Comparison of ENCODE assay signal across 1 cellular context in the genomic region with DNA sequence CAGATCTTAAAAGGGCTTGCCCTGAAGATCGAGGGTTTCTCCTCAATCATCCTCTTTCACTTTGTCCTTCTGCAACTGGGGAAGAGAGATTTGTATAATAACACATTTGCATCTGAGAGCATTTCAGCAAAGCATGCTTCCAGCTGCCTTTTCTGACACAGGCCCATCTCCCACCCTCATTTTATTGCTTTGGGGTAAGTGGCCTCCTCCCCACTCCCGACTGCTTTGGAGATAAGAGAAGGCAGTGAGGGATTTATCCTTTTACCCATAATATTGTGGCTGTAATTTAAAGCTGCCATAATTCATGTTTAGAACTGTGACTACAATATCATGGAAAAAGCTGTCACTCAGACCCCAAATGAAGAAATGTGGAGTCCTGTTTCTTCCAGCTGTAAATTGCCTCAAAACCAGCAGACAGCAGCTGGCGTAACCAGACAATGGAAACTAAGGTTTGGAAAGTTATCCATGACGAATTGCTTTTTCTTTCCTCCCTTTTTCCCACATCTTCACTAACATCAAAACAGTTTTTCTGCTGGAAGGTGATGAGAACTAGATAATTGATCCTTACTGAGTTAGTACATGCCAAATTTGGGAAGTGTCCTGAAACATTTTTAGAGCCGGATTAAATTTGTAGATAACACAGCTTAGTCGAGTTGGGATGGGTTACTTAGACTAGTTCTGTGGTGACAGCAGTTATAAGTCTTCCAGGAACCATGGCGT.
TF ChIP-seq lines count a peak whose summit lies in the region.

No MANE protein-coding gene starts in this region.

TF ChIP-seq in IMR-90, 13 proteins besides CTCF, POLR2A, EP300 and RAD21 (continued from another document):
- TF ChIP-seq CHD1 (IDR thresholded peaks at IDR 0.05; ENCODE audit: low read depth, low read length) (no peak), MXI1 (IDR thresholded peaks at IDR 0.05; ENCODE audit: borderline replicate concordance, low read depth, low read length) (no peak), NFE2L2 (IDR thresholded peaks at IDR 0.05; ENCODE audit: low read depth, low read length) (no peak), FOS (IDR thresholded peaks at IDR 0.05; ENCODE audit: low read depth, low read length) (no peak), SMC3 (IDR thresholded peaks at IDR 0.05; ENCODE audit: low read depth, low read length) (no peak), RFX5 (IDR thresholded peaks at IDR 0.05; ENCODE audit: low read depth, low read length) (no peak)
- TF ChIP-seq, protein P1, sequence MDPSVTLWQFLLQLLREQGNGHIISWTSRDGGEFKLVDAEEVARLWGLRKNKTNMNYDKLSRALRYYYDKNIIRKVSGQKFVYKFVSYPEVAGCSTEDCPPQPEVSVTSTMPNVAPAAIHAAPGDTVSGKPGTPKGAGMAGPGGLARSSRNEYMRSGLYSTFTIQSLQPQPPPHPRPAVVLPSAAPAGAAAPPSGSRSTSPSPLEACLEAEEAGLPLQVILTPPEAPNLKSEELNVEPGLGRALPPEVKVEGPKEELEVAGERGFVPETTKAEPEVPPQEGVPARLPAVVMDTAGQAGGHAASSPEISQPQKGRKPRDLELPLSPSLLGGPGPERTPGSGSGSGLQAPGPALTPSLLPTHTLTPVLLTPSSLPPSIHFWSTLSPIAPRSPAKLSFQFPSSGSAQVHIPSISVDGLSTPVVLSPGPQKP (IDR thresholded peaks at IDR 0.05; ENCODE audit: borderline replicate concordance, low read depth, low read length): no peak
